8 cellular contexts compared by ENCODE assay signal in the genomic region with DNA sequence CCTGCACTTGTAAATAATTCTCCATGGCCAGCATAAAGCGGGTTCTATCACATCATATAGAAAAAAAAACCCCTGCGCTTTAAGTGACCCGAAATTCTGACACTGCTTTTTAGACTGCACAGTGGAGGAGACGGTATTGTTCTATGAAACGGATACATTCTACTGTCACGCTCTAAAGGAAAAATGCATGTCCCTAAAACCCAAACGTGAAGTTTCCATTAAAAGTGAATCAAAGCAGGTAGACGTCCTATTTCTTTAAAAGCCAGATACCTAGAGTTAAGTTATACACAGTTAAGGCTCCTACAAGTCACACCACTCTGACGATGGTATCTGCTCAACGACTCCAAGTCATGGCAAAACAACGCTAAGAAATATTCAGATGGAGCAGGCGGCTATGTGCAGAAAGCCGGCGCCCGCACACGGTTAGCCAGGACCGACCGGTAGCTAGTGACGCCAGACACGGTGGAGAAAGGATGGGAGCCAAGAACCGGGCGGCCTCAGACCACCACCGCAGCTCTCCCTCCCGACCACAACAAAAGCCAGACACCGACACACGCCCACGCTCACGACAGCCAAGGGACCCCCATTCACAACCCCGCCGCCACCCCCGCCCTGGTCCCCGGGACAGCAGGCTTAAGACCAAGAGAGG. TPM values are rescaled to one million over a fixed set of nuclear protein-coding genes. Genes with fewer than 3 reads are reported as not detected.
DNase-seq lines count a peak whose midpoint lies in the region; ATAC-seq and TF ChIP-seq lines count a peak whose summit lies in the region.

No MANE protein-coding gene starts in this region.

- H3K9me3 ChIP-seq in CD4-positive, CD25-positive, alpha-beta regulatory T cell (ENCODE audit: control insufficient read depth in 2 of 2, low read length in 2 of 2): no peaks in the 10 kb centered on the region
- H3K9me3 ChIP-seq in HUES48 (ENCODE audit: control insufficient read depth, insufficient read depth, low read length) (no peaks in the 10 kb centered on the region), neuronal stem cell (replicated peaks in 1 of 2; ENCODE audit: control insufficient read depth in 2 of 2, insufficient read depth in 1 of 2, low read depth in 1 of 2, low read length in 2 of 2) (no peaks in the 10 kb centered on the region)

- peak in 2 of 3 donors; percentile 46 to 52 for DNase-seq in CD4-positive, CD25-positive, alpha-beta regulatory T cell
- no peak for DNase-seq in WTC11 (ENCODE audit: low spot score)
- DNase-seq in fibroblast of pulmonary artery (ENCODE audit: low read depth): peak; percentile 25
- DNase-seq in neuronal stem cell (ENCODE audit: low spot score): no peak
- no peak for DNase-seq in DMS153 treated with DMSO at 0.1 percent for 48 hours (lab: John Stamatoyannopoulos, UW; ENCODE audit: unreplicated experiment)
- DNase-seq in NCI-H2081 treated with DMSO at 0.1 percent for 48 hours (lab: John Stamatoyannopoulos, UW): no peak

- peaks cover 3% of the 10 kb centered on the region for H3K79me1 ChIP-seq in neuronal stem cell (ENCODE audit: low read depth, low read length)

- CTCF ChIA-PET in WTC11 (lab: Charles Lee): interaction anchor here (0.9 to 1.2 kb wide), 3 partner anchors 36 to 137 kb away, joined by 3 to 4 read pairs (median 3); no protein-coding TSS in a partner anchor

- H2BK5ac ChIP-seq in neuronal stem cell (ENCODE audit: low read length): peak overlapping the region; percentile 68

- H4K91ac ChIP-seq in neuronal stem cell (ENCODE audit: low read depth, low read length, poor library complexity): no peak overlapping the region

- H3K27ac ChIP-seq in CD4-positive, CD25-positive, alpha-beta regulatory T cell (ENCODE audit: insufficient read depth, low read length, poor library complexity, severe bottlenecking): peak overlapping the region; percentile 99
- H3K27ac ChIP-seq in HUES48 (ENCODE audit: low read depth, low read length) (peak overlapping the region; percentile 99), neuronal stem cell (replicated peaks; ENCODE audit: low read length) (peak overlapping the region; percentile 96)

- H3K36me3 Mint-ChIP-seq in CD4-positive, CD25-positive, alpha-beta regulatory T cell: peaks cover 19% of the 10 kb centered on the region
- peaks cover 27% of the 10 kb centered on the region for H3K36me3 Mint-ChIP-seq in WTC11

- peak overlapping the region; percentile 99 for H2AFZ ChIP-seq in neuronal stem cell (ENCODE audit: low read length)

- peak overlapping the region; percentile 64 for H2AK5ac ChIP-seq in neuronal stem cell (ENCODE audit: low read depth, low read length)

- H3K4me3 Mint-ChIP-seq in CD4-positive, CD25-positive, alpha-beta regulatory T cell: peak overlapping the region; percentile 93 to 99 (median 97)
- peak overlapping the region; percentile 93 for H3K4me3 Mint-ChIP-seq in WTC11

- H3K9me3 Mint-ChIP-seq in CD4-positive, CD25-positive, alpha-beta regulatory T cell: no peaks in the 10 kb centered on the region
- H3K9me3 Mint-ChIP-seq in WTC11: no peaks in the 10 kb centered on the region

- peak; percentile 4 for ATAC-seq in CD4-positive, CD25-positive, alpha-beta regulatory T cell (ENCODE audit: low read depth in 2 of 2)
- peak; percentile 32 for ATAC-seq in GM19351 (IDR thresholded peaks at IDR 0.05; ENCODE audit: unreplicated experiment)
- ATAC-seq in WTC11: peak; percentile 9

- no peak overlapping the region for H2BK12ac ChIP-seq in neuronal stem cell (ENCODE audit: low read length)

- H2BK15ac ChIP-seq in neuronal stem cell (ENCODE audit: low read length): no peak overlapping the region

- H3K4me2 ChIP-seq in neuronal stem cell (ENCODE audit: insufficient read depth, low read length, poor library complexity, severe bottlenecking): peak overlapping the region; percentile 52

- H3K36me3 ChIP-seq in CD4-positive, CD25-positive, alpha-beta regulatory T cell (ENCODE audit: control insufficient read depth, insufficient read depth, low read length): peaks cover 21% of the 10 kb centered on the region
- peaks cover 25% of the 10 kb centered on the region for H3K36me3 ChIP-seq in HUES48 (ENCODE audit: control insufficient read depth, insufficient read depth, low read length)
- peaks cover 5 to 27% of the 10 kb centered on the region in 2 donors for H3K36me3 ChIP-seq in neuronal stem cell (replicated peaks in 1 of 2; ENCODE audit: control insufficient read depth in 2 of 2, insufficient read depth in 2 of 2, low read length in 2 of 2)

- peak overlapping the region; percentile 99 for H3K23ac ChIP-seq in neuronal stem cell (ENCODE audit: low read depth, low read length, poor library complexity)

- no CpG with 5 or more reads among the region's 32 CpGs for WGBS in neuronal stem cell (ENCODE audit: extremely low coverage in 2 of 2, insufficient read length in 2 of 2, insufficient replicate concordance in 1 of 2), 2 donors

- peaks cover 45% of the 10 kb centered on the region for H3K4me1 ChIP-seq in CD4-positive, CD25-positive, alpha-beta regulatory T cell (ENCODE audit: control insufficient read depth, insufficient read depth, low read length, poor library complexity, severe bottlenecking)
- H3K4me1 ChIP-seq in HUES48 (ENCODE audit: control insufficient read depth, insufficient read depth, low read length) (peaks cover 15% of the 10 kb centered on the region), neuronal stem cell (ENCODE audit: control insufficient read depth in 2 of 2, insufficient read depth in 1 of 2, low read depth in 1 of 2, low read length in 2 of 2) (peaks cover 5 to 6% of the 10 kb centered on the region in 2 donors)

- H3K27me3 Mint-ChIP-seq in CD4-positive, CD25-positive, alpha-beta regulatory T cell: no peaks in the 10 kb centered on the region
- H3K27me3 Mint-ChIP-seq in WTC11 (ENCODE audit: low read depth): no peaks in the 10 kb centered on the region

- peaks cover 17 to 47% (median 35%) of the 10 kb centered on the region in 4 donors for H3K4me1 Mint-ChIP-seq in CD4-positive, CD25-positive, alpha-beta regulatory T cell
- H3K4me1 Mint-ChIP-seq in WTC11: peaks cover 15% of the 10 kb centered on the region

- peak overlapping the region; percentile 97 to 100 (median 99) for H3K27ac Mint-ChIP-seq in CD4-positive, CD25-positive, alpha-beta regulatory T cell
- peak overlapping the region; percentile 94 for H3K27ac Mint-ChIP-seq in WTC11

- H3K14ac ChIP-seq in neuronal stem cell (ENCODE audit: low read length): peak overlapping the region; percentile 79

- POLR2A ChIA-PET in WTC11 (lab: Charles Lee): interaction anchor here (0.5 to 2.7 kb wide), 9 partner anchors 12 to 582 kb away, joined by 3 to 26 read pairs (median 3); a partner anchor contains a TSS

- TF ChIP-seq CTCF in WTC11 (IDR thresholded peaks at IDR 0.05) (no peak), fibroblast of pulmonary artery (IDR thresholded peaks at IDR 0.05; ENCODE audit: low read length, missing control alignments) (no peak)

- H3K4me3 ChIP-seq in CD4-positive, CD25-positive, alpha-beta regulatory T cell (ENCODE audit: low read depth, low read length): peak overlapping the region; percentile 95
- H3K4me3 ChIP-seq in HUES48 (ENCODE audit: low read depth, low read length) (peak overlapping the region; percentile 100), fibroblast of pulmonary artery (replicated peaks; ENCODE audit: low read depth, low read length) (peak overlapping the region; percentile 80), neuronal stem cell (ENCODE audit: low read length in 2 of 2) (peak overlapping the region; percentile 97 to 99)

- H4K8ac ChIP-seq in neuronal stem cell (ENCODE audit: low read depth, low read length): no peak overlapping the region

- peak overlapping the region; percentile 98 for H3K9ac ChIP-seq in HUES48 (ENCODE audit: low read depth, low read length)
- H3K9ac ChIP-seq in neuronal stem cell (ENCODE audit: low read depth, low read length, poor library complexity): peak overlapping the region; percentile 98

- no peak overlapping the region for H2BK120ac ChIP-seq in neuronal stem cell (ENCODE audit: low read depth, low read length)

- peak overlapping the region; percentile 93 for H3K18ac ChIP-seq in neuronal stem cell (ENCODE audit: low read length)

- H3K27me3 ChIP-seq in CD4-positive, CD25-positive, alpha-beta regulatory T cell (ENCODE audit: control insufficient read depth, insufficient read depth, low read length): no peaks in the 10 kb centered on the region
- no peaks in the 10 kb centered on the region for H3K27me3 ChIP-seq in HUES48 (ENCODE audit: control insufficient read depth, insufficient read depth, low read length)
- H3K27me3 ChIP-seq in neuronal stem cell (ENCODE audit: control insufficient read depth in 3 of 3, insufficient read depth in 3 of 3, low read depth in 1 of 3, low read length in 3 of 3): no peaks in the 10 kb centered on the region

- H3K4ac ChIP-seq in neuronal stem cell (ENCODE audit: low read length): no peak overlapping the region

TF ChIP-seq in WTC11, 78 proteins besides CTCF, POLR2A, EP300 and RAD21 (continues in another document):
- no peak for TF ChIP-seq TCF7 (CRISPR knock-in tag; IDR thresholded peaks at IDR 0.05; ENCODE audit: low read depth)
- TF ChIP-seq, protein P1, sequence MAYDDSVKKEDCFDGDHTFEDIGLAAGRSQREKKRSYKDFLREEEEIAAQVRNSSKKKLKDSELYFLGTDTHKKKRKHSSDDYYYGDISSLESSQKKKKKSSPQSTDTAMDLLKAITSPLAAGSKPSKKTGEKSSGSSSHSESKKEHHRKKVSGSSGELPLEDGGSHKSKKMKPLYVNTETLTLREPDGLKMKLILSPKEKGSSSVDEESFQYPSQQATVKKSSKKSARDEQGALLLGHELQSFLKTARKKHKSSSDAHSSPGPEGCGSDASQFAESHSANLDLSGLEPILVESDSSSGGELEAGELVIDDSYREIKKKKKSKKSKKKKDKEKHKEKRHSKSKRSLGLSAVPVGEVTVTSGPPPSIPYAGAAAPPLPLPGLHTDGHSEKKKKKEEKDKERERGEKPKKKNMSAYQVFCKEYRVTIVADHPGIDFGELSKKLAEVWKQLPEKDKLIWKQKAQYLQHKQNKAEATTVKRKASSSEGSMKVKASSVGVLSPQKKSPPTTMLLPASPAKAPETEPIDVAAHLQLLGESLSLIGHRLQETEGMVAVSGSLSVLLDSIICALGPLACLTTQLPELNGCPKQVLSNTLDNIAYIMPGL (CRISPR knock-in tag; IDR thresholded peaks at IDR 0.05): no peak
- no peak for TF ChIP-seq FOXJ3 (CRISPR knock-in tag; IDR thresholded peaks at IDR 0.05; ENCODE audit: borderline replicate concordance)
- no peak for TF ChIP-seq SMAD4 (CRISPR knock-in tag; IDR thresholded peaks at IDR 0.05)
- TF ChIP-seq ZNF138 (CRISPR knock-in tag; conservative IDR thresholded peaks at IDR 0.05): no peak
- TF ChIP-seq ZNF416 (CRISPR knock-in tag; IDR thresholded peaks at IDR 0.05): no peak
- no peak for TF ChIP-seq TEAD1 (CRISPR knock-in tag; IDR thresholded peaks at IDR 0.05)

RNA-seq across cellular contexts. Expression of a gene that starts 0.8 kb away (rescaled TPM):
- 310 TPM for total RNA-seq in CD4-positive, CD25-positive, alpha-beta regulatory T cell
- 1,000 to 10,000 TPM; 1,181 to 1,272 (median 1,236) TPM for polyA plus RNA-seq in CD4-positive, CD25-positive, alpha-beta regulatory T cell
- 280 to 303 TPM (median 285 TPM) in 3 replicates for total RNA-seq in WTC11 (2021)
- polyA plus RNA-seq in neuronal stem cell (2013, experiment 1 of 2): 609 TPM
- polyA plus RNA-seq in neuronal stem cell (2013, experiment 2 of 2): 615 TPM

RNA-seq across cellular contexts. Expression of a gene that starts 49.9 kb away (rescaled TPM):
- total RNA-seq in CD4-positive, CD25-positive, alpha-beta regulatory T cell: 223 TPM
- polyA plus RNA-seq in CD4-positive, CD25-positive, alpha-beta regulatory T cell: 100 to 1,000 TPM; 221 to 276 (median 243) TPM
- 178 to 186 TPM (median 178 TPM) in 3 replicates for total RNA-seq in WTC11 (2021)
- 63.9 TPM for polyA plus RNA-seq in neuronal stem cell (2013, experiment 1 of 2)
- polyA plus RNA-seq in neuronal stem cell (2013, experiment 2 of 2): 61.4 TPM

Comparison
In these comparisons a context has a peak if more than half of its experiments do, and no peak if none do; other contexts are left out.
1. DNase-seq: peak in CD4-positive, CD25-positive, alpha-beta regulatory T cell (2 of 3) and fibroblast of pulmonary artery (single experiment); none in WTC11 (single experiment), neuronal stem cell (single experiment), DMS153 treated with DMSO at 0.1 percent for 48 hours (single experiment) and NCI-H2081 treated with DMSO at 0.1 percent for 48 hours (single experiment).
2. Peak in every context shown above with its lines, with median percentiles within 50 percentile points of each other: ATAC-seq, H3K27ac ChIP-seq and H3K4me3 ChIP-seq.